In the genomic region with DNA sequence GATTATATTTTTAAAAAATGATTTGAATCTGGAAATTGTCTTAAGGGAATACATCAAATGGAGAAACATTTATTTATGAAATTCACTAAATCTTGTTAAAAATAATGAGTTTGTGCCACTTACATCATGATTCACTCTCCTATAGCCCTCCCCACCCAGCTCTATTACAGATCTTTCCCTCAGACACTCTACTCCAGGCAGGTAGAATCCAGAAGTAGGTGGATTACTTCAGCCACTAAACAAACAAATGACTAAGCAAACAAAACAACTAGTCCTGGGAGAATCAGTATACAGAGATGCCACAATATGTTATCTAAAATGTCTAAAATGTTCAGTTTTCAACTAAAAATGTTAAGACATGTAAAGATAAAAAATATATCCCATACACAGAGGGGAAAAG, we compare ENCODE assay signal across 31 cellular contexts.
"Had no signal": no experiment of that assay in that cellular context is flagged by ENCODE, and none has a peak within 500 bp of the region (broad histone marks: within the 10 kb centered on the region; RNA-seq: fewer than 3 reads in every experiment).

No MANE protein-coding gene starts in this region.

- H3K9me3 Mint-ChIP-seq: stimulated activated naive CD8-positive, alpha-beta T cell treated with anti-CD3 and anti-CD28 coated beads, Interleukin-15, Interleukin-2, amounts not matched to agents 100 ng/mL and 50 ng/mL, for 24 hours had no signal

- H3K27ac ChIP-seq: cardiac muscle cell, colonic mucosa, esophagus muscularis mucosa, foreskin keratinocyte, heart left ventricle, ovary, prostate gland, sigmoid colon, thoracic aorta, WERI-Rb-1 had no signal

- H3K4me3 ChIP-seq: cardiac muscle cell, colonic mucosa, esophagus muscularis mucosa, heart left ventricle, ovary, prostate gland, sigmoid colon, thoracic aorta had no signal

- H3K27ac Mint-ChIP-seq: activated naive CD8-positive, alpha-beta T cell; memory B cell; naive thymus-derived CD4-positive, alpha-beta T cell; stimulated activated effector memory CD8-positive, alpha-beta T cell treated with anti-CD3 and anti-CD28 coated beads, Interleukin-12 subunit alpha, Interleukin-12 subunit beta, amount 100 ng/mL, for 72 hours; stimulated activated naive CD8-positive, alpha-beta T cell treated with anti-CD3 and anti-CD28 coated beads, Interleukin-15, Interleukin-2, amounts not matched to agents 100 ng/mL and 50 ng/mL, for 24 hours had no signal

- H3K36me3 ChIP-seq: cardiac muscle cell, colonic mucosa, esophagus muscularis mucosa, heart left ventricle, ovary, prostate gland, sigmoid colon, thoracic aorta, WERI-Rb-1 had no signal

- FAIRE-seq: small intestine, urothelium cell line had no signal

- H3K4me1 Mint-ChIP-seq: memory B cell; naive thymus-derived CD4-positive, alpha-beta T cell; stimulated activated effector memory CD8-positive, alpha-beta T cell treated with anti-CD3 and anti-CD28 coated beads, Interleukin-12 subunit alpha, Interleukin-12 subunit beta, amount 100 ng/mL, for 72 hours had no signal

- H3K27me3 Mint-ChIP-seq: memory B cell; stimulated activated naive CD8-positive, alpha-beta T cell treated with anti-CD3 and anti-CD28 coated beads, Interleukin-15, Interleukin-2, amounts not matched to agents 100 ng/mL and 50 ng/mL, for 24 hours had no signal

- ATAC-seq: activated CD4-positive, CD25-positive, alpha-beta regulatory T cell treated with anti-CD3 and anti-CD28 coated beads, Interleukin-2, amount 50 U/mL, for 24 hours; foreskin keratinocyte; heart left ventricle; naive thymus-derived CD4-positive, alpha-beta T cell; stimulated activated effector memory CD8-positive, alpha-beta T cell treated with anti-CD3 and anti-CD28 coated beads, Interleukin-12 subunit alpha, Interleukin-12 subunit beta, amount 100 ng/mL, for 72 hours had no signal

- H3K4me3 Mint-ChIP-seq: activated naive CD8-positive, alpha-beta T cell; memory B cell; naive thymus-derived CD4-positive, alpha-beta T cell; stimulated activated effector memory CD8-positive, alpha-beta T cell treated with anti-CD3 and anti-CD28 coated beads, Interleukin-12 subunit alpha, Interleukin-12 subunit beta, amount 100 ng/mL, for 72 hours; stimulated activated naive CD8-positive, alpha-beta T cell treated with anti-CD3 and anti-CD28 coated beads, Interleukin-15, Interleukin-2, amounts not matched to agents 100 ng/mL and 50 ng/mL, for 24 hours had no signal

- H3K36me3 Mint-ChIP-seq: activated naive CD8-positive, alpha-beta T cell; memory B cell; naive thymus-derived CD4-positive, alpha-beta T cell; stimulated activated effector memory CD8-positive, alpha-beta T cell treated with anti-CD3 and anti-CD28 coated beads, Interleukin-12 subunit alpha, Interleukin-12 subunit beta, amount 100 ng/mL, for 72 hours had no signal

- DNase-seq: activated CD4-positive, alpha-beta T cell treated with anti-CD3 and anti-CD28 coated beads for 48 hours; activated CD4-positive, alpha-beta T cell treated with anti-CD3 and anti-CD28 coated beads, Interleukin-2, amount 50 U/mL, for 48 hours; activated CD8-positive, alpha-beta memory T cell treated with anti-CD3 and anti-CD28 coated beads for 24 hours; activated effector memory CD4-positive, alpha-beta T cell treated with Interleukin-2 at 50 U/mL for 16 hours; activated naive CD4-positive, alpha-beta T cell treated with Interleukin-2 at 50 U/mL for 16 hours; anterior cingulate cortex; cerebellar nuclear complex; colonic mucosa; effector memory CD4-positive, alpha-beta T cell; foreskin keratinocyte; heart left ventricle; hypothalamus; midbrain; naive thymus-derived CD4-positive, alpha-beta T cell; ovary; sigmoid colon; small intestine; stimulated activated CD4-positive, alpha-beta T cell treated with anti-CD3 and anti-CD28 coated beads, Interleukin-4, amount 100 ng/mL, for 24 hours; T1000; trophoblast cell; WERI-Rb-1 had no signal

- H3K27me3 ChIP-seq: cardiac muscle cell, colonic mucosa, esophagus muscularis mucosa, foreskin keratinocyte, heart left ventricle, ovary, sigmoid colon had no signal

- H3K9me3 ChIP-seq: colonic mucosa, esophagus muscularis mucosa, heart left ventricle, ovary, prostate gland, thoracic aorta had no signal

- H3K4me1 ChIP-seq: colonic mucosa, esophagus muscularis mucosa, foreskin keratinocyte, heart left ventricle, prostate gland, sigmoid colon had no signal
